ENCODE assay signal across 8 cellular contexts in the genomic region with DNA sequence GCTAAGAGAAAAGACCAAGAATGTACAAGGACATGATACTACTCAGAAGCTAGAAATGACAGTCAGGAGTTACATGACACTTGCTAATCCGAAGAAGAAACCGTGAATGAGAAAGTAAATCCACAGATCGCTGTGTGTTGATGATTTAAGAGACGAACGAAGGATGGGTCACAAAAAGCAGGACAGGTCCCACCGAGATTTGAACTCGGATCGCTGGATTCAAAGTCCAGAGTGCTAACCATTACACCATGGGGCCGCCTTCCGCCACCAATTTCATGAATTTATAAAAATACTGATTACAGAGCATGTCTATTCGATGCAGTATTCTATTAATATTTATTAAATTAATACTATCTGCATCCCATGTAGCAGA. TPM values are rescaled to one million over a fixed set of nuclear protein-coding genes. Genes with fewer than 3 reads are reported as not detected.
DNase-seq lines count a peak whose midpoint lies in the region; ATAC-seq and TF ChIP-seq lines count a peak whose summit lies in the region.

No MANE protein-coding gene starts in this region.

- H3K4me3 Mint-ChIP-seq in activated CD4-positive, alpha-beta T cell treated with anti-CD3 and anti-CD28 coated beads, Interleukin-2, amount 10 ng/mL, durations not matched to agents 7 days and 5 days, result no peak overlapping the region

- no peak overlapping the region for H3K27ac Mint-ChIP-seq in activated CD4-positive, alpha-beta T cell treated with anti-CD3 and anti-CD28 coated beads, Interleukin-2, amount 10 ng/mL, durations not matched to agents 7 days and 5 days

- intact Hi-C loops in Panc1 (cut with micrococcal nuclease; ENCODE audit: unreplicated experiment), result no loop called here

- H3K4me1 Mint-ChIP-seq in activated CD4-positive, alpha-beta T cell treated with anti-CD3 and anti-CD28 coated beads, Interleukin-2, amount 10 ng/mL, durations not matched to agents 7 days and 5 days, result peaks cover 61% of the 10 kb centered on the region

- H3K9me3 Mint-ChIP-seq in activated CD4-positive, alpha-beta T cell treated with anti-CD3 and anti-CD28 coated beads, Interleukin-2, amount 10 ng/mL, durations not matched to agents 7 days and 5 days, result no peaks in the 10 kb centered on the region

- H3K36me3 Mint-ChIP-seq in activated CD4-positive, alpha-beta T cell treated with anti-CD3 and anti-CD28 coated beads, Interleukin-2, amount 10 ng/mL, durations not matched to agents 7 days and 5 days (ENCODE audit: low read depth), result no peaks in the 10 kb centered on the region

- peak; percentile 60 for ATAC-seq in Panc1
- no peak for ATAC-seq in GM19351 (IDR thresholded peaks at IDR 0.05; ENCODE audit: unreplicated experiment)
- no peak for ATAC-seq in HG02678 (IDR thresholded peaks at IDR 0.05; ENCODE audit: unreplicated experiment)

- no TSS peak for BruUV-seq in Panc1 (replicated peaks; lab: Mats Ljungman, UMichigan)

- in situ Hi-C loops in Panc1 (cut with HindIII; ENCODE audit: low pct_unique_long_range_greater_than_20kb, low sequenced_read_pairs), result no loop called here
- in situ Hi-C loops in brain microvascular endothelial cell (cut with HindIII; ENCODE audit: low pct_ligation_motif_present, low sequenced_read_pairs), result no loop called here

- CTCF ChIA-PET in activated CD4-positive, alpha-beta T cell treated with anti-CD3 and anti-CD28 coated beads, Interleukin-2, amount 10 ng/mL, durations not matched to agents 7 days and 5 days (lab: Charles Lee), result interaction anchor here (1.2 to 5.9 kb wide), 3 partner anchors 11 to 19 kb away, joined by 3 to 20 read pairs (median 3); no protein-coding TSS in a partner anchor
- CTCF ChIA-PET in Panc1 (lab: Charles Lee), result no interaction called here

- H3K36me3 ChIP-seq in Panc1 (ENCODE audit: control insufficient read depth, insufficient read depth, low read length), result no peaks in the 10 kb centered on the region
- no peaks in the 10 kb centered on the region for H3K36me3 ChIP-seq in brain microvascular endothelial cell (replicated peaks)

- no peaks in the 10 kb centered on the region for H3K27me3 Mint-ChIP-seq in activated CD4-positive, alpha-beta T cell treated with anti-CD3 and anti-CD28 coated beads, Interleukin-2, amount 10 ng/mL, durations not matched to agents 7 days and 5 days

- peak overlapping the region; percentile 56 to 92 for H3K4me3 ChIP-seq in Panc1 (ENCODE audit: low read depth in 2 of 2, low read length in 2 of 2)
- peak overlapping the region; percentile 64 for H3K4me3 ChIP-seq in brain microvascular endothelial cell (ENCODE audit: low read depth, low read length)

- peak; percentile 78 for DNase-seq in activated CD4-positive, alpha-beta T cell treated with anti-CD3 and anti-CD28 coated beads for 48 hours
- DNase-seq in activated CD4-positive, alpha-beta T cell treated with anti-CD3 and anti-CD28 coated beads, Interleukin-2, amount 10 ng/mL, durations not matched to agents 7 days and 5 days, result no peak
- DNase-seq in Panc1 (ENCODE audit: low read depth, low spot score) (no peak), brain microvascular endothelial cell (peak; percentile 80), midbrain (lab: John Stamatoyannopoulos, UW) (peak; percentile 26), NCI-H1436 (lab: John Stamatoyannopoulos, UW) (no peak)

- POLR2A ChIA-PET in activated CD4-positive, alpha-beta T cell treated with anti-CD3 and anti-CD28 coated beads, Interleukin-2, amount 10 ng/mL, durations not matched to agents 7 days and 5 days (lab: Charles Lee), result no interaction called here
- POLR2A ChIA-PET in Panc1 (lab: Charles Lee), result interaction anchor here (0.6 kb wide), 1 partner anchor 22 kb away, joined by 3 read pairs; no protein-coding TSS in a partner anchor

- H3K27me3 ChIP-seq in Panc1 (ENCODE audit: control insufficient read depth, insufficient read depth, low read length) (no peaks in the 10 kb centered on the region), brain microvascular endothelial cell (replicated peaks) (no peaks in the 10 kb centered on the region)

- peak overlapping the region; percentile 25 for H3K27ac ChIP-seq in Panc1 (ENCODE audit: low read length)
- no peak overlapping the region for H3K27ac ChIP-seq in brain microvascular endothelial cell

- no peaks in the 10 kb centered on the region for H3K9me3 ChIP-seq in Panc1 (ENCODE audit: control insufficient read depth, insufficient read depth, low read depth, low read length)

- H3K4me1 ChIP-seq in Panc1 (ENCODE audit: control insufficient read depth, insufficient read depth, low read length), result peaks cover 9% of the 10 kb centered on the region

- no peak for TF ChIP-seq CTCF in Panc1 (IDR thresholded peaks at IDR 0.05)
- TF ChIP-seq CTCF in brain microvascular endothelial cell (IDR thresholded peaks at IDR 0.05; ENCODE audit: low read depth, low read length, missing control alignments), result no peak

RNA-seq across cellular contexts. Expression of a gene that starts 54.0 kb away (rescaled TPM):
- 100 to 1,000 TPM; 121 to 125 TPM for total RNA-seq in activated CD4-positive, alpha-beta T cell treated with anti-CD3 and anti-CD28 coated beads, Interleukin-2, amount 10 ng/mL, durations not matched to agents 7 days and 5 days
- 5.5 TPM for total RNA-seq in Panc1 (2021; ENCODE audit: unreplicated experiment)
- polyA plus RNA-seq in Panc1 (2012; ENCODE audit: insufficient read length), result 4.6 TPM

Comparison
In these comparisons a context has a peak if more than half of its experiments do, and no peak if none do; other contexts are left out.
1. DNase-seq: peak in activated CD4-positive, alpha-beta T cell treated with anti-CD3 and anti-CD28 coated beads for 48 hours (single experiment), brain microvascular endothelial cell (single experiment) and midbrain (single experiment); none in activated CD4-positive, alpha-beta T cell treated with anti-CD3 and anti-CD28 coated beads, Interleukin-2, amount 10 ng/mL, durations not matched to agents 7 days and 5 days (single experiment), Panc1 (single experiment) and NCI-H1436 (single experiment).
2. RNA of a gene that starts 54.0 kb away (total RNA-seq): 121 to 125 TPM in activated CD4-positive, alpha-beta T cell treated with anti-CD3 and anti-CD28 coated beads, Interleukin-2, amount 10 ng/mL, durations not matched to agents 7 days and 5 days; 5.5 TPM in Panc1 (single experiment); every median in the first group is over 10 times any median in the second.